1 cellular context compared by ENCODE assay signal in the genomic region with DNA sequence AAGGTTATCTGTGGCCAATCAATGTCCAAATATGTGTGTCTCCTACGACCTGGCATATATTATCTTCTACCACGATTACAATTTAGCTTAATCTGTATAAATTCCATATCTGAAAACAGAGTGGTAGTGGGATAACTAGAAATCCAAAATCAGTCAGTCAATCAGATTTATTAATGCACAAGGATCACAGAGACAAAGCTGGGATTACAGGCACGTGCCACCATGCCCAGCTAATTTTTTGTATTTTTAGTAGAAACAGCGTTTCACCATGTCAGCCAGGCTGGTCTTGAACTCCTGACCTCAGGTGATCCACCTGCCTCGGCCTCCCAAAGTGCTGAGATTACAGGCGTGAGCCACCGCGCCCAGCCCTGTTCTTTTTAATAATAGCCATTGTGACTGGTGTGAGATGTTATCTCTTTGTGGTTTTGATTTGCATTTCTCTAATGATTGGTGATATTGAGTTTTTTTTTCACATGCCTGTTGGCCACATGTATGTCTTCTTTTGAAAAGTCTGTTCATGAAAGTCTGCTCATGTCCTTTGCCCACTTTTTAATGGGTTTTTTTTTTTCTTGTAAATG. TPM values are rescaled to one million over a fixed set of nuclear protein-coding genes. Genes with fewer than 3 reads are reported as not detected.
"Had no signal": no experiment of that assay in that cellular context is flagged by ENCODE, and none has a peak within 500 bp of the region (broad histone marks: within the 10 kb centered on the region; RNA-seq: fewer than 3 reads in every experiment).

No MANE protein-coding gene starts in this region.

RNA-seq across cellular contexts. Expression of gene C11orf97, which starts 43.6 kb away (rescaled TPM):
- polyA plus RNA-seq: adipose tissue had no signal
